Comparison of ENCODE assay signal across 9 cellular contexts in the genomic region with DNA sequence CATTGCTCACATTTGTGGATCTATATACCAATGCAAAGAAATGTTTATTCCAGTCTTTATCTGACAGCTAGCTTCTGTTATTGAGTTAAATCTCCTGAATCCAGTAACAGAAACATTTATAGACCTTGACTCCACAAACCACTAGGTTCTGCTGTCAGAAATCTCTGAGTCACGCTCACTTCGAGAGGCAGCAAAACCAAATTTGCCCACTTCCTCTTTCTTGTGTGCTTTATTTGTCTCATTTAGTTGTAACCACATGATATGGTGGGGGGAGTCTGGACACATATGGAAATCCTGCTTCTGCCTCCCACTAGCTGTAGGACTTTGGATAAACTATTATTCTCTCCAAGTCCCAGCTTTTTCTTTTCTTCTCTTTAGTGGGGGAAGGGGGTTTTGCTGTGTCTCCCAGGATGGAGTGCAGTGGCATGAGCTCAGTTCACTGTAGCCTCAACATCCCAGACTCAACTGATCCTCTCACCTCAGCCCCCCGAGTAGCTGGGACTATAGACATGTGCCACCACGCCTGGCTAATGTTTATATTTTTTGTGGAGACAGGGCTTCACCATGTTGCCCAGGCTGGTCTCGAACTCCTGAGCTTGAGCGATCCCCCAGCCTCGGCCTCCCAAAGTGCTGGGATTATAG. TPM values are rescaled to one million over a fixed set of nuclear protein-coding genes. Genes with fewer than 3 reads are reported as not detected.
A peak's percentile ranks its signal among the peaks of the same experiment; 100 is the strongest.
DNase-seq lines count a peak whose midpoint lies in the region; ATAC-seq and TF ChIP-seq lines count a peak whose summit lies in the region.
"Had no signal": no experiment of that assay in that cellular context is flagged by ENCODE, and none has a peak within 500 bp of the region (broad histone marks: within the 10 kb centered on the region; RNA-seq: fewer than 3 reads in every experiment).

No MANE protein-coding gene starts in this region.

- in situ Hi-C loops in GM13977 (cut with MboI; ENCODE audit: low pct_unique_long_range_greater_than_20kb, low sequenced_read_pairs, unreplicated experiment), result no loop called here

- TF ChIP-seq CTCF in GM13977 (IDR thresholded peaks at IDR 0.05; ENCODE audit: extremely low read depth, insufficient read depth, missing control alignments), result no peak
- TF ChIP-seq CTCF in activated CD8-positive, alpha-beta T cell treated with anti-CD3 and anti-CD28 coated beads for 36 hours (IDR thresholded peaks at IDR 0.05), result no peak

- no peaks in the 10 kb centered on the region for H3K36me3 Mint-ChIP-seq in activated CD8-positive, alpha-beta T cell treated with anti-CD3 and anti-CD28 coated beads for 36 hours (ENCODE audit: low read depth)
- no peaks in the 10 kb centered on the region for H3K36me3 Mint-ChIP-seq in naive thymus-derived CD8-positive, alpha-beta T cell

- DNase-seq in GM13977 (ENCODE audit: low spot score) (peak; percentile 71), ureter (ENCODE audit: low spot score) (no peak), RKO (ENCODE audit: low spot score) (no peak), HT-29 (ENCODE audit: low spot score) (no peak)
- DNase-seq in activated CD8-positive, alpha-beta T cell treated with anti-CD3 and anti-CD28 coated beads for 36 hours, result peak; percentile 63
- DNase-seq in naive thymus-derived CD8-positive, alpha-beta T cell, result peak in 6 of 10 donors; percentile 4 to 62 (median 26)
- DNase-seq: left cardiac atrium had no signal

- H3K9me3 Mint-ChIP-seq in activated CD8-positive, alpha-beta T cell treated with anti-CD3 and anti-CD28 coated beads for 36 hours, result peaks cover under 1% of the 10 kb centered on the region
- peaks cover 0 to 2% (median 0%) of the 10 kb centered on the region in 9 donors for H3K9me3 Mint-ChIP-seq in naive thymus-derived CD8-positive, alpha-beta T cell

- intact Hi-C loops in activated CD8-positive, alpha-beta T cell treated with anti-CD3 and anti-CD28 coated beads for 36 hours (cut with micrococcal nuclease), result loop anchor here (5.0 kb wide), 1 partner anchor 55 kb away; a partner anchor contains a TSS

- ATAC-seq in GM21526 (IDR thresholded peaks at IDR 0.05; ENCODE audit: low FRiP score, unreplicated experiment) (peak; percentile 95), HG03575 (IDR thresholded peaks at IDR 0.05; ENCODE audit: extremely low read depth, insufficient number of reproducible peaks, low FRiP score, unreplicated experiment) (peak; percentile 82)
- peak; percentile 95 for ATAC-seq in activated CD8-positive, alpha-beta T cell treated with anti-CD3 and anti-CD28 coated beads for 36 hours
- peak; percentile 57 to 77 for ATAC-seq in naive thymus-derived CD8-positive, alpha-beta T cell

- POLR2A ChIA-PET in activated CD8-positive, alpha-beta T cell treated with anti-CD3 and anti-CD28 coated beads for 36 hours (lab: Charles Lee), result no interaction called here
- POLR2A ChIA-PET in naive thymus-derived CD8-positive, alpha-beta T cell (lab: Charles Lee), result no interaction called here

- CTCF ChIA-PET in activated CD8-positive, alpha-beta T cell treated with anti-CD3 and anti-CD28 coated beads for 36 hours (lab: Charles Lee), result interaction anchor here (1.5 to 3.3 kb wide), 2 partner anchors 24 to 78 kb away, joined by 3 to 11 read pairs; no protein-coding TSS in a partner anchor

- no peaks in the 10 kb centered on the region for H3K27me3 Mint-ChIP-seq in activated CD8-positive, alpha-beta T cell treated with anti-CD3 and anti-CD28 coated beads for 36 hours
- H3K27me3 Mint-ChIP-seq in naive thymus-derived CD8-positive, alpha-beta T cell, result no peaks in the 10 kb centered on the region

- H3K4me1 Mint-ChIP-seq in activated CD8-positive, alpha-beta T cell treated with anti-CD3 and anti-CD28 coated beads for 36 hours (ENCODE audit: low read depth), result peaks cover 15% of the 10 kb centered on the region
- H3K4me1 Mint-ChIP-seq in naive thymus-derived CD8-positive, alpha-beta T cell, result peaks cover 6 to 16% (median 11%) of the 10 kb centered on the region in 4 donors

- H3K27ac Mint-ChIP-seq in activated CD8-positive, alpha-beta T cell treated with anti-CD3 and anti-CD28 coated beads for 36 hours, result no peak overlapping the region
- H3K27ac Mint-ChIP-seq in naive thymus-derived CD8-positive, alpha-beta T cell, result peak overlapping the region in 2 of 10 donors; percentile 21 to 47

- no peak overlapping the region for H3K4me3 Mint-ChIP-seq in activated CD8-positive, alpha-beta T cell treated with anti-CD3 and anti-CD28 coated beads for 36 hours
- H3K4me3 Mint-ChIP-seq in naive thymus-derived CD8-positive, alpha-beta T cell, result no peak overlapping the region

RNA-seq across cellular contexts. Expression of a gene that starts 54.4 kb away (rescaled TPM):
- 10 to 100 TPM; 23.6 to 24.3 TPM for total RNA-seq in activated CD8-positive, alpha-beta T cell treated with anti-CD3 and anti-CD28 coated beads for 36 hours
- total RNA-seq in naive thymus-derived CD8-positive, alpha-beta T cell, result 100 to 1,000 TPM in 1 of 2 experiments, 10 to 100 TPM in 1; 98.8 to 102 TPM
- polyA plus RNA-seq in naive thymus-derived CD8-positive, alpha-beta T cell, result 10 to 100 TPM; 80.9 to 91.7 (median 83.4) TPM
- 3.2 TPM for total RNA-seq in ureter
- total RNA-seq in HT-29 (2014; rRNA removed; shearing (Covaris generic)), result 0.44 TPM in 1 of 2 replicates, not detected in the other

Comparison
In these comparisons a context has a peak if more than half of its experiments do, and no peak if none do; other contexts are left out.
1. DNase-seq: peak in GM13977 (single experiment), activated CD8-positive, alpha-beta T cell treated with anti-CD3 and anti-CD28 coated beads for 36 hours (single experiment) and naive thymus-derived CD8-positive, alpha-beta T cell (6 of 10); none in ureter (single experiment), RKO (single experiment) and HT-29 (single experiment).
2. Peak in every context shown above with its lines, with median percentiles within 50 percentile points of each other: ATAC-seq.